1 cellular context compared by ENCODE assay signal in genomic region chr1:156382561-156382960, GRCh38.
TF ChIP-seq lines count a peak whose summit lies in the region.

No MANE protein-coding gene starts in this region.

TF ChIP-seq in IMR-90, 13 proteins besides CTCF, POLR2A, EP300 and RAD21 (continued from another document):
- TF ChIP-seq CHD1 (IDR thresholded peaks at IDR 0.05; ENCODE audit: low read depth, low read length) (no peak), MAZ (IDR thresholded peaks at IDR 0.05; ENCODE audit: borderline replicate concordance, low read depth, low read length) (no peak), RCOR1 (IDR thresholded peaks at IDR 0.05; ENCODE audit: insufficient replicate concordance, low read length) (no peak), ELK1 (IDR thresholded peaks at IDR 0.05; ENCODE audit: borderline replicate concordance, low read depth, low read length) (no peak), CEBPB (IDR thresholded peaks at IDR 0.05; ENCODE audit: low read depth, low read length) (no peak)
